In genomic region chr2:33181466-33181865, GRCh38 we compare ENCODE assay signal across 25 cellular contexts.
"Had no signal": no experiment of that assay in that cellular context is flagged by ENCODE, and none has a peak within 500 bp of the region (broad histone marks: within the 10 kb centered on the region; RNA-seq: fewer than 3 reads in every experiment).

No MANE protein-coding gene starts in this region.

- H3K27me3 ChIP-seq: body of pancreas had no signal

- H3K27ac Mint-ChIP-seq: activated CD4-positive, alpha-beta memory T cell treated with anti-CD3 and anti-CD28 coated beads for 36 hours; activated CD4-positive, alpha-beta T cell treated with anti-CD3 and anti-CD28 coated beads, Interleukin-2, amount 10 ng/mL, durations not matched to agents 7 days and 5 days; activated naive CD4-positive, alpha-beta T cell treated with anti-CD3 and anti-CD28 coated beads for 36 hours; activated naive CD8-positive, alpha-beta T cell; activated T-helper 17 cell treated with anti-CD3 and anti-CD28 coated beads, Interleukin-2, amount 50 U/mL, for 72 hours had no signal

- H3K9me3 Mint-ChIP-seq: activated CD4-positive, alpha-beta memory T cell treated with anti-CD3 and anti-CD28 coated beads for 36 hours; activated naive CD4-positive, alpha-beta T cell treated with anti-CD3 and anti-CD28 coated beads for 36 hours; activated T-helper 17 cell treated with anti-CD3 and anti-CD28 coated beads, Interleukin-2, amount 50 U/mL, for 72 hours had no signal

- H3K4me1 ChIP-seq: body of pancreas had no signal

- H3K36me3 Mint-ChIP-seq: activated CD4-positive, alpha-beta memory T cell treated with anti-CD3 and anti-CD28 coated beads for 36 hours; activated naive CD8-positive, alpha-beta T cell had no signal

- H3K27me3 Mint-ChIP-seq: activated CD4-positive, alpha-beta memory T cell treated with anti-CD3 and anti-CD28 coated beads for 36 hours; activated CD4-positive, alpha-beta T cell treated with anti-CD3 and anti-CD28 coated beads, Interleukin-2, amount 10 ng/mL, durations not matched to agents 7 days and 5 days; activated naive CD8-positive, alpha-beta T cell; activated T-helper 17 cell treated with anti-CD3 and anti-CD28 coated beads, Interleukin-2, amount 50 U/mL, for 72 hours had no signal

- DNase-seq: activated CD4-positive, alpha-beta memory T cell treated with anti-CD3 and anti-CD28 coated beads for 36 hours; activated CD4-positive, alpha-beta T cell treated with anti-CD3 and anti-CD28 coated beads, Interleukin-2, amount 10 ng/mL, durations not matched to agents 7 days and 5 days; activated CD4-positive, CD25-positive, alpha-beta regulatory T cell; activated CD8-positive, alpha-beta memory T cell treated with anti-CD3 and anti-CD28 coated beads for 24 hours; activated gamma-delta T cell; activated naive CD4-positive, alpha-beta T cell treated with anti-CD3 and anti-CD28 coated beads for 36 hours; activated T-cell treated with anti-CD3 and anti-CD28 coated beads for 4 hours; activated T-cell treated with anti-CD3 and anti-CD28 coated beads, Interleukin-2, amount 50 U/mL, for 48 hours; body of pancreas; MM.1S; NCI-H1105 treated with DMSO at 0.1 percent for 48 hours; NCI-H1436 treated with DMSO at 0.1 percent for 48 hours; NCI-H187; NCI-H2081; NCI-H510A treated with DMSO at 0.1 percent for 48 hours; NCI-H69; NK-92 treated with Interleukin-12 subunit alpha and Interleukin-12 subunit beta, amount 100 ng/mL, for 24 hours; OCI-M1; T-helper 1 cell had no signal

- ATAC-seq: activated T-helper 17 cell treated with anti-CD3 and anti-CD28 coated beads, Interleukin-2, amount 50 U/mL, for 72 hours; body of pancreas; Panc1; Right ventricle myocardium inferior had no signal

- H3K4me3 Mint-ChIP-seq: activated CD4-positive, alpha-beta memory T cell treated with anti-CD3 and anti-CD28 coated beads for 36 hours; activated CD4-positive, alpha-beta T cell treated with anti-CD3 and anti-CD28 coated beads, Interleukin-2, amount 10 ng/mL, durations not matched to agents 7 days and 5 days; activated naive CD4-positive, alpha-beta T cell treated with anti-CD3 and anti-CD28 coated beads for 36 hours; activated naive CD8-positive, alpha-beta T cell; activated T-helper 17 cell treated with anti-CD3 and anti-CD28 coated beads, Interleukin-2, amount 50 U/mL, for 72 hours had no signal

- H3K4me3 ChIP-seq: body of pancreas, SK-N-MC had no signal

- H3K4me1 Mint-ChIP-seq: activated CD4-positive, alpha-beta T cell treated with anti-CD3 and anti-CD28 coated beads, Interleukin-2, amount 10 ng/mL, durations not matched to agents 7 days and 5 days; activated T-helper 17 cell treated with anti-CD3 and anti-CD28 coated beads, Interleukin-2, amount 50 U/mL, for 72 hours had no signal

- H3K27ac ChIP-seq: body of pancreas, SK-N-MC, VCaP had no signal

- H3K9me3 ChIP-seq: body of pancreas had no signal
